ENCODE assay signal across 8 cellular contexts in genomic region chr7:93245525-93246432, GRCh38. TPM values are rescaled to one million over a fixed set of nuclear protein-coding genes. Genes with fewer than 3 reads are reported as not detected.
DNase-seq lines count a peak whose midpoint lies in the region; ATAC-seq and TF ChIP-seq lines count a peak whose summit lies in the region.

No MANE protein-coding gene starts in this region.

- no peak overlapping the region for H3K27ac ChIP-seq in MM.1S (ENCODE audit: low read length)
- H3K27ac ChIP-seq in suprapubic skin = no peak overlapping the region

- no peak overlapping the region for H3K4me2 ChIP-seq in MM.1S (ENCODE audit: low read depth, low read length)

- no peak overlapping the region for H2AFZ ChIP-seq in MM.1S (ENCODE audit: low read length)

- H3K79me2 ChIP-seq in MM.1S (ENCODE audit: low read length) = peaks cover 45% of the 10 kb centered on the region

- H3K27ac Mint-ChIP-seq in WTC11 = no peak overlapping the region

- H3K36me3 Mint-ChIP-seq in WTC11 = no peaks in the 10 kb centered on the region

- H3K36me3 ChIP-seq in MM.1S (replicated peaks; ENCODE audit: insufficient read depth, low read length) (no peaks in the 10 kb centered on the region), suprapubic skin (no peaks in the 10 kb centered on the region)

- H3K27me3 ChIP-seq in MM.1S (replicated peaks; ENCODE audit: insufficient read depth, low read length) (no peaks in the 10 kb centered on the region), suprapubic skin (no peaks in the 10 kb centered on the region)

- no peaks in the 10 kb centered on the region for H3K27me3 Mint-ChIP-seq in WTC11 (ENCODE audit: low read depth)

- H3K4me3 ChIP-seq in MM.1S (ENCODE audit: low read length) (no peak overlapping the region), suprapubic skin (no peak overlapping the region)

- CTCF ChIA-PET in WTC11 (lab: Charles Lee) = interaction anchor here (0.5 to 2.5 kb wide), 7 partner anchors 53 to 456 kb away, joined by 3 to 23 read pairs (median 4); no protein-coding TSS in a partner anchor

- TF ChIP-seq CTCF in MM.1S (IDR thresholded peaks at IDR 0.05; ENCODE audit: low read length) (peak; percentile 67), WTC11 (IDR thresholded peaks at IDR 0.05) (peak; percentile 73), suprapubic skin (IDR thresholded peaks at IDR 0.05) (peak; percentile 4 to 41)

- H4K20me1 ChIP-seq in MM.1S (ENCODE audit: insufficient read depth, low read length) = 0 out of 2 replicates have a peak, but pooled peaks cover 9% of the 10 kb centered on the region

- DNase-seq in GF-D8 (lab: John Stamatoyannopoulos, UW) = peak; percentile 58
- peak; percentile 36 for DNase-seq in MM.1S
- DNase-seq in WTC11 (ENCODE audit: low spot score) = no peak
- DNase-seq in iPS-NIHi7 (ENCODE audit: extremely low spot score) = peak; percentile 9
- DNase-seq in suprapubic skin (ENCODE audit: low spot score in 2 of 2) = no peak
- DNase-seq in activated T-cell treated with anti-CD3 and anti-CD28 coated beads, Interleukin-2, amount 50 U/mL, for 1 hour = no peak

- WGBS in suprapubic skin = 39% methylated on average over 9 of the region's 9 CpGs

- no peak for TF ChIP-seq EP300 in suprapubic skin (IDR thresholded peaks at IDR 0.05)

- ATAC-seq in WTC11 (no peak), GM19351 (IDR thresholded peaks at IDR 0.05; ENCODE audit: unreplicated experiment) (no peak), HG02759 (IDR thresholded peaks at IDR 0.05; ENCODE audit: unreplicated experiment) (no peak)

- no peak overlapping the region for H3K9ac ChIP-seq in MM.1S (ENCODE audit: low read length)

- POLR2A ChIA-PET in WTC11 (lab: Charles Lee) = no interaction called here

- H3K4me1 Mint-ChIP-seq in WTC11 = no peaks in the 10 kb centered on the region

- H3K4me3 Mint-ChIP-seq in WTC11 = no peak overlapping the region

- H3K4me1 ChIP-seq in MM.1S (ENCODE audit: low read length) = no peaks in the 10 kb centered on the region
- H3K4me1 ChIP-seq in suprapubic skin = peaks cover 3% of the 10 kb centered on the region

- no peaks in the 10 kb centered on the region for H3K9me3 Mint-ChIP-seq in WTC11

- H3K9me2 ChIP-seq in MM.1S (replicated peaks; ENCODE audit: insufficient read depth, low read length) = no peaks in the 10 kb centered on the region

- H3K9me3 ChIP-seq in MM.1S (replicated peaks; ENCODE audit: insufficient read depth, low read length) = no peaks in the 10 kb centered on the region
- H3K9me3 ChIP-seq in suprapubic skin = no peaks in the 10 kb centered on the region

- TF ChIP-seq POLR2A in suprapubic skin (IDR thresholded peaks at IDR 0.05) = no peak

- 0 out of 2 replicates have a peak, but pooled peaks cover 6% of the 10 kb centered on the region for H3F3A ChIP-seq in MM.1S (ENCODE audit: insufficient read depth, low read length)

TF ChIP-seq in WTC11, 78 proteins besides CTCF, POLR2A, EP300 and RAD21:
- no peak for TF ChIP-seq SP1 (CRISPR knock-in tag; conservative IDR thresholded peaks at IDR 0.05)
- no peak for TF ChIP-seq SMAD3 (CRISPR knock-in tag; IDR thresholded peaks at IDR 0.05; ENCODE audit: borderline replicate concordance)
- no peak for TF ChIP-seq ATF6 (CRISPR knock-in tag; IDR thresholded peaks at IDR 0.05)
- TF ChIP-seq ZNF281 (CRISPR knock-in tag; IDR thresholded peaks at IDR 0.05) = no peak
- no peak for TF ChIP-seq ZNF396 (CRISPR knock-in tag; IDR thresholded peaks at IDR 0.05; ENCODE audit: borderline replicate concordance)
- TF ChIP-seq AFF4 (CRISPR knock-in tag; IDR thresholded peaks at IDR 0.05; ENCODE audit: borderline replicate concordance) = no peak
- TF ChIP-seq ZNF671 (CRISPR knock-in tag; IDR thresholded peaks at IDR 0.05) = no peak
- TF ChIP-seq JUN (CRISPR knock-in tag; IDR thresholded peaks at IDR 0.05) = no peak
- TF ChIP-seq FOXP1 (CRISPR knock-in tag; IDR thresholded peaks at IDR 0.05; ENCODE audit: borderline replicate concordance) = no peak
- TF ChIP-seq USF2 (CRISPR knock-in tag; IDR thresholded peaks at IDR 0.05) = no peak
TF ChIP-seq in WTC11: peak in this region for 0.

RNA-seq across cellular contexts. Expression of gene VPS50, which starts 13.6 kb away (rescaled TPM):
- total RNA-seq in WTC11 (2021) = 9.2 to 11.2 TPM (median 10.4 TPM) in 3 replicates
- total RNA-seq in suprapubic skin = 10 to 100 TPM; 12.5 to 57.6 (median 19.4) TPM

RNA-seq across cellular contexts. Expression of gene HEPACAM2, which starts 19.5 kb away (rescaled TPM):
- total RNA-seq in WTC11 (2021) (0.18 TPM in 1 of 3 replicates, not detected in the others), suprapubic skin (under 1 TPM in 1 of 4 donors, not detected in 3; 0.25 TPM)

Comparison
In these comparisons a context has a peak if more than half of its experiments do, and no peak if none do; other contexts are left out.
1. DNase-seq: peak in GF-D8 (single experiment), MM.1S (single experiment) and iPS-NIHi7 (single experiment); none in WTC11 (single experiment), suprapubic skin (0 of 2) and activated T-cell treated with anti-CD3 and anti-CD28 coated beads, Interleukin-2, amount 50 U/mL, for 1 hour (single experiment).
2. CTCF ChIP-seq: peak in every context shown above with its lines; median percentile 73 in WTC11; 67 in MM.1S; 22 in suprapubic skin.